Comparison of ENCODE assay signal across 24 cellular contexts in the genomic region with DNA sequence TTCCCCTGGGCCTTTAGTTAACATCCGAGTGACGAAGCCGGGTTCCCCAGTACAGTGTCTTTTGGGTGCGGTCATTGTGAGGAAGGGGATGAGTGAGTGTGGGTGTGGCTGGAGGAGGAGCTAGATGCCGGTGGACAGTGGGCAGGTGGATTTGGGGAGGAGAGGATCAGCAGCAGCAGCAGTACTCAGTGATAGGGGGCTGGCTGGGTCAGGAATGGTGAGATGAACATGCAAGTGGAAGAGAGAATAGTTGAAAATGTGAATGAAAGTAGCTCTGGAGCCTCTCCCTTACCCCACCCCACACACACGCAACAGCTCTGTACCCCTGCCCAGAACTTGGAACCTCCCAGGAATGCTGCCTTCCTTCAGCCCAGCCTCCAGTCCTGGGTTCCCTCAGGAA. TPM values are rescaled to one million over a fixed set of nuclear protein-coding genes. Genes with fewer than 3 reads are reported as not detected.
"Had no signal": no experiment of that assay in that cellular context is flagged by ENCODE, and none has a peak within 500 bp of the region (broad histone marks: within the 10 kb centered on the region; RNA-seq: fewer than 3 reads in every experiment).

No MANE protein-coding gene starts in this region.

- H3K27ac ChIP-seq: brain microvascular endothelial cell, colonic mucosa, lower lobe of right lung, neutrophil, parathyroid adenoma, sigmoid colon, tibial artery had no signal

- H3K27ac Mint-ChIP-seq: mesothelial cell of epicardium; natural killer cell treated with Interleukin-12 subunit alpha and Interleukin-12 subunit beta and Interleukin-15 and Interleukin-18, amount 100 ng/mL, for 72 hours had no signal

- DNase-seq: activated CD4-positive, alpha-beta T cell treated with anti-CD3 and anti-CD28 coated beads, Interleukin-2, amount 50 U/mL, for 1 hour; activated naive CD4-positive, alpha-beta T cell treated with Interleukin-2 at 50 U/mL for 16 hours; activated T-cell treated with anti-CD3 and anti-CD28 coated beads for 4 hours; anterior cingulate cortex; brain microvascular endothelial cell; colonic mucosa; hypothalamus; islet precursor cell; lower lobe of right lung; sigmoid colon; stimulated activated naive CD4-positive, alpha-beta T cell; substantia nigra; T1000; tibial artery had no signal

- FAIRE-seq: endometrium, frontal cortex had no signal

- H3K4me3 ChIP-seq: colonic mucosa, lower lobe of right lung, sigmoid colon, tibial artery had no signal

- H3K9ac ChIP-seq: parathyroid adenoma had no signal

- H3K27me3 Mint-ChIP-seq: activated T-helper 17 cell treated with anti-CD3 and anti-CD28 coated beads, Interleukin-2, amount 50 U/mL, for 72 hours; central memory CD8-positive, alpha-beta T cell had no signal

- H3K27me3 ChIP-seq: brain microvascular endothelial cell, colonic mucosa, neutrophil, sigmoid colon, tibial artery had no signal

- ATAC-seq: activated CD4-positive, CD25-positive, alpha-beta regulatory T cell treated with anti-CD3 and anti-CD28 coated beads, Interleukin-2, amount 50 U/mL, for 24 hours; activated T-helper 17 cell treated with anti-CD3 and anti-CD28 coated beads, Interleukin-2, amount 50 U/mL, for 72 hours; lower lobe of right lung; natural killer cell treated with Interleukin-12 subunit alpha and Interleukin-12 subunit beta and Interleukin-15 and Interleukin-18, amount 100 ng/mL, for 72 hours had no signal

- H3K4me3 Mint-ChIP-seq: activated T-helper 17 cell treated with anti-CD3 and anti-CD28 coated beads, Interleukin-2, amount 50 U/mL, for 72 hours; central memory CD8-positive, alpha-beta T cell; mesothelial cell of epicardium; natural killer cell treated with Interleukin-12 subunit alpha and Interleukin-12 subunit beta and Interleukin-15 and Interleukin-18, amount 100 ng/mL, for 72 hours had no signal

- H3K36me3 ChIP-seq: brain microvascular endothelial cell, colonic mucosa had no signal

- H3K9me3 Mint-ChIP-seq: activated T-helper 17 cell treated with anti-CD3 and anti-CD28 coated beads, Interleukin-2, amount 50 U/mL, for 72 hours; central memory CD8-positive, alpha-beta T cell; natural killer cell treated with Interleukin-12 subunit alpha and Interleukin-12 subunit beta and Interleukin-15 and Interleukin-18, amount 100 ng/mL, for 72 hours had no signal

- H2AFZ ChIP-seq: parathyroid adenoma had no signal

- H3K4me1 ChIP-seq: colonic mucosa had no signal

- H3K9me3 ChIP-seq: colonic mucosa, lower lobe of right lung, neutrophil, sigmoid colon, tibial artery had no signal

RNA-seq across cellular contexts. Expression of a gene that starts 51.3 kb away (rescaled TPM):
- total RNA-seq: natural killer cell treated with Interleukin-12 subunit alpha and Interleukin-12 subunit beta and Interleukin-15 and Interleukin-18, amount 100 ng/mL, for 72 hours; T-helper 1 cell treated with Interleukin-12 subunit alpha and Interleukin-12 subunit beta and Interleukin-4 antibody, amounts not matched to agents 30 ng/mL and 1 ng/mL, for 36 hours had no signal
